Comparison of ENCODE assay signal across 19 cellular contexts in genomic region chr1:77584884-77585283, GRCh38.
"Had no signal": no experiment of that assay in that cellular context is flagged by ENCODE, and none has a peak within 500 bp of the region (broad histone marks: within the 10 kb centered on the region; RNA-seq: fewer than 3 reads in every experiment).

No MANE protein-coding gene starts in this region.

- ATAC-seq: esophagus mucosa; heart left ventricle; left colon; left ventricle myocardium superior; psoas muscle; stimulated activated effector memory CD8-positive, alpha-beta T cell treated with anti-CD3 and anti-CD28 coated beads, Interleukin-12 subunit alpha, Interleukin-12 subunit beta, amount 100 ng/mL, for 72 hours had no signal

- DNase-seq: colonic mucosa; dermis blood vessel endothelial cell; heart left ventricle; hippocampal formation; left colon; left ventricle myocardium superior; mesenchymal stem cell; midbrain; psoas muscle; retina; right lobe of liver; stimulated activated CD4-positive, alpha-beta T cell treated with anti-CD3 and anti-CD28 coated beads, Interleukin-4, amount 100 ng/mL, for 1 hour; stimulated activated CD8-positive, alpha-beta memory T cell treated with anti-CD3 and anti-CD28 coated beads, Interleukin-4, amount 100 ng/mL, for 48 hours; substantia nigra; transverse colon had no signal

- H3K4me3 Mint-ChIP-seq: nephron; stimulated activated effector memory CD8-positive, alpha-beta T cell treated with anti-CD3 and anti-CD28 coated beads, Interleukin-12 subunit alpha, Interleukin-12 subunit beta, amount 100 ng/mL, for 72 hours; stimulated activated naive CD8-positive, alpha-beta T cell treated with anti-CD3 and anti-CD28 coated beads, Interleukin-15, Interleukin-2, amounts not matched to agents 100 ng/mL and 50 ng/mL, for 24 hours had no signal

- H3K4me1 Mint-ChIP-seq: nephron; stimulated activated effector memory CD8-positive, alpha-beta T cell treated with anti-CD3 and anti-CD28 coated beads, Interleukin-12 subunit alpha, Interleukin-12 subunit beta, amount 100 ng/mL, for 72 hours had no signal

- H3K27me3 Mint-ChIP-seq: stimulated activated naive CD8-positive, alpha-beta T cell treated with anti-CD3 and anti-CD28 coated beads, Interleukin-15, Interleukin-2, amounts not matched to agents 100 ng/mL and 50 ng/mL, for 24 hours had no signal

- H3K27ac Mint-ChIP-seq: nephron; stimulated activated effector memory CD8-positive, alpha-beta T cell treated with anti-CD3 and anti-CD28 coated beads, Interleukin-12 subunit alpha, Interleukin-12 subunit beta, amount 100 ng/mL, for 72 hours; stimulated activated naive CD8-positive, alpha-beta T cell treated with anti-CD3 and anti-CD28 coated beads, Interleukin-15, Interleukin-2, amounts not matched to agents 100 ng/mL and 50 ng/mL, for 24 hours had no signal

- H3K9me3 Mint-ChIP-seq: nephron; stimulated activated effector memory CD8-positive, alpha-beta T cell treated with anti-CD3 and anti-CD28 coated beads, Interleukin-12 subunit alpha, Interleukin-12 subunit beta, amount 100 ng/mL, for 72 hours; stimulated activated naive CD8-positive, alpha-beta T cell treated with anti-CD3 and anti-CD28 coated beads, Interleukin-15, Interleukin-2, amounts not matched to agents 100 ng/mL and 50 ng/mL, for 24 hours had no signal
